ENCODE assay signal across 20 cellular contexts in genomic region chr10:34370121-34370520, GRCh38.
DNase-seq lines count a peak whose midpoint lies in the region; ATAC-seq, FAIRE-seq and TF ChIP-seq lines count a peak whose summit lies in the region.
"Had no signal": no experiment of that assay in that cellular context is flagged by ENCODE, and none has a peak within 500 bp of the region (broad histone marks: within the 10 kb centered on the region; RNA-seq: fewer than 3 reads in every experiment).

No MANE protein-coding gene starts in this region.

- no peak for TF ChIP-seq CTCF in GM12878 (IDR thresholded peaks at IDR 0.05 in 2 of 3, conservative IDR thresholded peaks at IDR 0.05 in 1 of 3; ENCODE audit: control insufficient read depth in 2 of 3, extremely low read depth in 1 of 3, insufficient read depth in 1 of 3, low read depth in 3 of 3, low read length in 3 of 3)

- no TSS peak for BruUV-seq in GM12878 (replicated peaks; lab: Mats Ljungman, UMichigan)

- POLR2A ChIA-PET in GM12878 (lab: Charles Lee) = interaction anchor here (0.6 kb wide), 1 partner anchor 44 kb away, joined by 7 read pairs; no protein-coding TSS in a partner anchor

- no peak for TF ChIP-seq RAD21 in GM12878 (IDR thresholded peaks at IDR 0.05; ENCODE audit: insufficient read depth, low read depth, low read length)

- TF ChIP-seq POLR2A in GM12878 (IDR thresholded peaks at IDR 0.05; ENCODE audit: low read depth, low read length) = no peak

- no peaks in the 10 kb centered on the region for H3K27me3 ChIP-seq in BLaER1
- H3K27me3 ChIP-seq in GM12878 (replicated peaks in 1 of 2; ENCODE audit: control insufficient read depth in 2 of 2, insufficient read depth in 2 of 2, low read length in 1 of 2) = no peaks in the 10 kb centered on the region

- H3K9ac ChIP-seq in BLaER1 = no peak overlapping the region
- H3K9ac ChIP-seq in GM12878 (ENCODE audit: control insufficient read depth, insufficient read depth, low read length) = no peak overlapping the region
- H3K9ac ChIP-seq: GM23248 had no signal

- in situ Hi-C loops in GM12878 (cut with MboI) = no loop called here

- peak; percentile 31 for ATAC-seq in GM12878
- ATAC-seq in activated CD4-positive, CD25-positive, alpha-beta regulatory T cell treated with anti-CD3 and anti-CD28 coated beads, Interleukin-2, amount 50 U/mL, for 24 hours = no peak
- ATAC-seq: K562 had no signal

- H3K27ac ChIP-seq in BLaER1 (no peak overlapping the region), GM12878 (ENCODE audit: control insufficient read depth, insufficient read depth) (no peak overlapping the region)
- H3K27ac ChIP-seq: GM23248 had no signal

- H3K79me2 ChIP-seq in GM12878 (ENCODE audit: control insufficient read depth, insufficient read depth, low read length) = no peaks in the 10 kb centered on the region

- H3K9me3 ChIP-seq in BLaER1 (peaks cover 14% of the 10 kb centered on the region; the same call in 1 of the 2 replicates), GM12878 (replicated peaks; ENCODE audit: control insufficient read depth, insufficient read depth, low read length) (no peaks in the 10 kb centered on the region)

- H3K4me1 ChIP-seq in BLaER1 (peaks cover 48% of the 10 kb centered on the region), GM12878 (ENCODE audit: control insufficient read depth, insufficient read depth, low read length) (0 out of 2 replicates have a peak, but pooled peaks cover 2% of the 10 kb centered on the region)

- TF ChIP-seq EP300 in GM12878 (IDR thresholded peaks at IDR 0.05; ENCODE audit: borderline replicate concordance in 1 of 2, control insufficient read depth in 1 of 2, low read depth in 2 of 2, low read length in 2 of 2) = no peak

- WGBS in GM12878 (ENCODE audit: insufficient coverage, insufficient replicate concordance, low lambda C conversion rate, missing lambda C conversion rate) = 39% methylated on average over 6 of the region's 6 CpGs

- peak overlapping the region; percentile 63 for H3K4me2 ChIP-seq in BLaER1
- no peak overlapping the region for H3K4me2 ChIP-seq in GM12878 (ENCODE audit: control insufficient read depth, insufficient read depth)

- H3K36me3 ChIP-seq in BLaER1 = peaks cover 16% of the 10 kb centered on the region
- no peaks in the 10 kb centered on the region for H3K36me3 ChIP-seq in GM12878 (ENCODE audit: control insufficient read depth in 2 of 2, insufficient read depth in 2 of 2, low read length in 1 of 2)

- FAIRE-seq in GM18507 (lab: Jason Lieb, UNC) = peak; percentile 51
- FAIRE-seq in GM12878 (lab: Jason Lieb, UNC) = no peak
- FAIRE-seq: G401.6, K562 had no signal

- RAD21 ChIA-PET in GM12878 (lab: Charles Lee; ENCODE audit: unreplicated experiment) = interaction anchor here (1.2 kb wide), 1 partner anchor 16 kb away, joined by 10 read pairs; no protein-coding TSS in a partner anchor

- no peak for DNase-seq in GM18507 (ENCODE audit: extremely low spot score, insufficient read length, low read depth)
- peak; percentile 86 for DNase-seq in Jurkat, Clone E6-1 (ENCODE audit: low read depth, low spot score)
- DNase-seq in GM12878 (ENCODE audit: low read depth, low spot score) = no peak
- DNase-seq in NCI-H526 (lab: John Stamatoyannopoulos, UW) = no peak
- no peak for DNase-seq in SHP77 treated with DMSO at 0.1 percent for 48 hours (lab: John Stamatoyannopoulos, UW)
- DNase-seq: 8988T; AML-193; C1 segment of cervical spinal cord; Calu3; CD4-positive, alpha-beta T cell; DMS 273 treated with DMSO at 0.1 percent for 48 hours; DMS79; EL; GM23248; H9; Kasumi-1 had no signal

- intact Hi-C loops in GM12878 (cut with micrococcal nuclease; ENCODE audit: unreplicated experiment) = no loop called here

- CTCF ChIA-PET in GM12878 (lab: Yijun Ruan, JAX) = interaction anchor here (0.6 to 1.4 kb wide), 4 partner anchors 8 to 1177 kb away, joined by 3 to 7 read pairs (median 3); no protein-coding TSS in a partner anchor

- H3K4me3 ChIP-seq in BLaER1 (no peak overlapping the region), GM12878 (no peak overlapping the region)
- no peak overlapping the region for H3K4me3 ChIP-seq in Jurkat, Clone E6-1 (ENCODE audit: low read length)
- H3K4me3 ChIP-seq: GM23248, K562 had no signal

- SMC1A ChIA-PET in GM12878 (lab: Charles Lee; ENCODE audit: uncharacterized antibody, unreplicated experiment) = interaction anchor here (0.7 to 2.1 kb wide), 9 partner anchors 9 to 77 kb away, joined by 3 to 8 read pairs (median 4); no protein-coding TSS in a partner anchor

- H4K20me1 ChIP-seq in BLaER1 = no peaks in the 10 kb centered on the region
- no peaks in the 10 kb centered on the region for H4K20me1 ChIP-seq in GM12878 (ENCODE audit: control insufficient read depth, insufficient read depth)

- no peak overlapping the region for H2AFZ ChIP-seq in GM12878 (ENCODE audit: control insufficient read depth, low read depth, low read length)
- H2AFZ ChIP-seq: GM23248 had no signal

TF ChIP-seq in GM12878, 131 proteins besides CTCF, POLR2A, EP300 and RAD21:
- TF ChIP-seq RUNX3 (IDR thresholded peaks at IDR 0.05; ENCODE audit: low read length) (peak; percentile 47), WRNIP1 (IDR thresholded peaks at IDR 0.05; ENCODE audit: borderline replicate concordance, low read depth, low read length) (no peak), NFYA (IDR thresholded peaks at IDR 0.05; ENCODE audit: borderline replicate concordance, low read depth, low read length) (no peak)
